Comparison of ENCODE assay signal across 1 cellular context in the genomic region with DNA sequence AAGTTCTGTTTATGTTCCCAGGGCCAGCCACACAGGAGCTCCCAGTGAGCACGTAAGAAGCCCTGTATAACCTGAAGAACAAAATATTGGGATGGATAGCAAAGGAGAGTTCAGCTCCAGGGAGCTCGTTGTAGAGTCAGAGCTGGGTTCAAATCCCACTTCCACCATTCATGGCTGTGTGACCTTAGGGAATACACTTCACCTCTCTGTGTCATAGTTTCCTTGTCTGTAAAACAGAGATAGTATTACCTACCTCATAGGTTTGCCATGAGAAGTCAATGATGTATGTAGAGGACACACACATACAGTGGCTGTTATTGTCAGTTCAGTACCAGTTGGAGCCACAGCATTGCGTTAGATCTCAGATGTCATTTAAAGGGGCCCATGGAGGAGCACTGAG.
TF ChIP-seq lines count a peak whose summit lies in the region.

No MANE protein-coding gene starts in this region.

TF ChIP-seq in K562, 482 proteins besides CTCF, POLR2A, EP300 and RAD21 (continued from another document):
- TF ChIP-seq, protein P1, sequence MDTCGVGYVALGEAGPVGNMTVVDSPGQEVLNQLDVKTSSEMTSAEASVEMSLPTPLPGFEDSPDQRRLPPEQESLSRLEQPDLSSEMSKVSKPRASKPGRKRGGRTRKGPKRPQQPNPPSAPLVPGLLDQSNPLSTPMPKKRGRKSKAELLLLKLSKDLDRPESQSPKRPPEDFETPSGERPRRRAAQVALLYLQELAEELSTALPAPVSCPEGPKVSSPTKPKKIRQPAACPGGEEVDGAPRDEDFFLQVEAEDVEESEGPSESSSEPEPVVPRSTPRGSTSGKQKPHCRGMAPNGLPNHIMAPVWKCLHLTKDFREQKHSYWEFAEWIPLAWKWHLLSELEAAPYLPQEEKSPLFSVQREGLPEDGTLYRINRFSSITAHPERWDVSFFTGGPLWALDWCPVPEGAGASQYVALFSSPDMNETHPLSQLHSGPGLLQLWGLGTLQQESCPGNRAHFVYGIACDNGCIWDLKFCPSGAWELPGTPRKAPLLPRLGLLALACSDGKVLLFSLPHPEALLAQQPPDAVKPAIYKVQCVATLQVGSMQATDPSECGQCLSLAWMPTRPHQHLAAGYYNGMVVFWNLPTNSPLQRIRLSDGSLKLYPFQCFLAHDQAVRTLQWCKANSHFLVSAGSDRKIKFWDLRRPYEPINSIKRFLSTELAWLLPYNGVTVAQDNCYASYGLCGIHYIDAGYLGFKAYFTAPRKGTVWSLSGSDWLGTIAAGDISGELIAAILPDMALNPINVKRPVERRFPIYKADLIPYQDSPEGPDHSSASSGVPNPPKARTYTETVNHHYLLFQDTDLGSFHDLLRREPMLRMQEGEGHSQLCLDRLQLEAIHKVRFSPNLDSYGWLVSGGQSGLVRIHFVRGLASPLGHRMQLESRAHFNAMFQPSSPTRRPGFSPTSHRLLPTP (IDR thresholded peaks at IDR 0.05; ENCODE audit: borderline replicate concordance, extremely low read depth, insufficient read length), result no peak
